10 cellular contexts compared by ENCODE assay signal in the genomic region with DNA sequence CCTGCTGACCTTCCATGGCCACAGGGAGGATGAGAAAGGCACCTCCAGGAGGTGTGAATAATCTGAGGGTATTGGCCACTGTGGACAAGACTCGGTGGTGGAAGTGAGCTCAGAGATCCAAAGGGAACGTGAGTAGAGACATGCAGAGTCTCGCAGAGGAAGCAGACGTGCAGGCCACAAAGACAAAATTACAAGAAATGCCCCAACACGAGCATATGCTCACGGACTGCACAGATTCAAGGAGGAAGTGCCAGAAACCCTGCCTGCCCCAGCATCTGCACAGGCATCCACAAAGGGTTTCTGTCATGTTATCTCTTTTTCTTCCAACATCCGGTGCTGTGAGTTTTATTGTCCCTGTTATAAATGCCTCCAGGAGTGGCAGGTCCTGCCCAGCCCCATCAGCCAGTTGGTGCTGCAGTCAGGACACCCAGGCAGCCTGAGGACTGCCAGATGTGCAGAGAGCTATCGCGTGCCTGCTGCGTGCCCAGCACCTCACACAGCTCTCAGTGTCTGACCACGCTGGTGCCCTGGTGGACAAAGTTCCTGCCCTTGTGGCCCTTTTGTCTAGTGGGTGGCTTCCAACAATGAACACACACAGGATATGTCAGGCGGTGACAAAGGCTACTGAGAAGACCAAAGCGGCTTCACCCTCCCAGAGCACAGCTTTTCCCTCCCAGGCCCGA. TPM values are rescaled to one million over a fixed set of nuclear protein-coding genes. Genes with fewer than 3 reads are reported as not detected.
DNase-seq lines count a peak whose midpoint lies in the region; ATAC-seq and TF ChIP-seq lines count a peak whose summit lies in the region.
"Had no signal": no experiment of that assay in that cellular context is flagged by ENCODE, and none has a peak within 500 bp of the region (broad histone marks: within the 10 kb centered on the region; RNA-seq: fewer than 3 reads in every experiment).

No MANE protein-coding gene starts in this region.

- 63% methylated on average over 14 of the region's 14 CpGs for WGBS in prostate gland

- H3K4me3 ChIP-seq in prostate gland, result no peak overlapping the region
- H3K4me3 ChIP-seq: spleen had no signal

- no peaks in the 10 kb centered on the region for H3K9me3 Mint-ChIP-seq in activated T-cell treated with anti-CD3 and anti-CD28 coated beads, Interleukin-2, amount 50 U/mL, for 72 hours

- no peak for DNase-seq in activated T-cell treated with anti-CD3 and anti-CD28 coated beads, Interleukin-2, amount 50 U/mL, for 72 hours
- no peak for DNase-seq in activated T-cell treated with anti-CD3 and anti-CD28 coated beads, Interleukin-2, amount 50 U/mL, for 1 hour
- peak; percentile 65 for DNase-seq in UCSD-AML1 (lab: John Stamatoyannopoulos, UW; ENCODE audit: unreplicated experiment)
- DNase-seq in head of caudate nucleus, result peak in 39 of 42 donors; percentile 14 to 78 (median 49)
- DNase-seq in substantia nigra (lab: John Stamatoyannopoulos, UW), result peak in 37 of 49 donors; percentile 13 to 82 (median 42)
- no peak for DNase-seq in NCI-H187 treated with DMSO at 0.1 percent for 48 hours (lab: John Stamatoyannopoulos, UW)
- no peak for DNase-seq in prostate gland (ENCODE audit: low spot score)
- DNase-seq: spleen; stimulated activated CD8-positive, alpha-beta memory T cell treated with anti-CD3 and anti-CD28 coated beads, Interleukin-4, amount 100 ng/mL, for 48 hours had no signal

- H3K4me3 Mint-ChIP-seq in activated T-cell treated with anti-CD3 and anti-CD28 coated beads, Interleukin-2, amount 50 U/mL, for 72 hours, result peak overlapping the region; percentile 17 to 48

- H3K4me1 ChIP-seq in prostate gland (replicated peaks), result peaks cover 5% of the 10 kb centered on the region

- H3K36me3 ChIP-seq in prostate gland, result peaks cover 0 to 6% of the 10 kb centered on the region in 2 donors

- peak overlapping the region; percentile 75 for H3K27ac Mint-ChIP-seq in activated T-cell treated with anti-CD3 and anti-CD28 coated beads, Interleukin-2, amount 50 U/mL, for 72 hours

- TF ChIP-seq POLR2A in prostate gland (IDR thresholded peaks at IDR 0.05), result no peak

- H3K27ac ChIP-seq in substantia nigra (ENCODE audit: low read depth, low read length, poor library complexity, severe bottlenecking), result peak overlapping the region; percentile 56
- H3K27ac ChIP-seq in prostate gland, result no peak overlapping the region

- intact Hi-C loops in head of caudate nucleus (cut with DNase I) (no loop called here), prostate gland (cut with DNase I) (no loop called here)

- H3K9me3 ChIP-seq in prostate gland, result no peaks in the 10 kb centered on the region
- H3K9me3 ChIP-seq: spleen had no signal

- H3K4me1 Mint-ChIP-seq in activated T-cell treated with anti-CD3 and anti-CD28 coated beads, Interleukin-2, amount 50 U/mL, for 72 hours (ENCODE audit: low read depth), result peaks cover 38% of the 10 kb centered on the region

- peak; percentile 22 to 35 for ATAC-seq in activated T-cell treated with anti-CD3 and anti-CD28 coated beads, Interleukin-2, amount 50 U/mL, for 72 hours (replicated peaks in 1 of 2)
- ATAC-seq in GM21717 (IDR thresholded peaks at IDR 0.05; ENCODE audit: unreplicated experiment), result no peak

- TF ChIP-seq CTCF in prostate gland (IDR thresholded peaks at IDR 0.05), result no peak

- H3K27me3 ChIP-seq in prostate gland (replicated peaks; ENCODE audit: insufficient read depth), result no peaks in the 10 kb centered on the region
- H3K27me3 ChIP-seq: spleen had no signal

- peaks cover 8 to 9% of the 10 kb centered on the region in 2 donors for H3K36me3 Mint-ChIP-seq in activated T-cell treated with anti-CD3 and anti-CD28 coated beads, Interleukin-2, amount 50 U/mL, for 72 hours (ENCODE audit: insufficient read depth in 2 of 2)

- no peaks in the 10 kb centered on the region for H3K27me3 Mint-ChIP-seq in activated T-cell treated with anti-CD3 and anti-CD28 coated beads, Interleukin-2, amount 50 U/mL, for 72 hours (ENCODE audit: low read depth)

RNA-seq across cellular contexts. Expression of a gene that starts 34.0 kb away (rescaled TPM):
- 10 to 100 TPM; 22.0 to 27.2 TPM for total RNA-seq in activated T-cell treated with anti-CD3 and anti-CD28 coated beads, Interleukin-2, amount 50 U/mL, for 72 hours
- 10 to 100 TPM in 1 of 2 donors, 1 to 10 TPM in 1; 7.5 to 14.0 TPM for total RNA-seq in prostate gland

RNA-seq across cellular contexts. Expression of a gene that starts 50.1 kb away (rescaled TPM):
- total RNA-seq in activated T-cell treated with anti-CD3 and anti-CD28 coated beads, Interleukin-2, amount 50 U/mL, for 72 hours, result 1,000 to 10,000 TPM; 2,353 to 2,363 TPM
- total RNA-seq in prostate gland, result 1,000 to 10,000 TPM in 1 of 2 donors, 100 to 1,000 TPM in 1; 897 to 2,172 TPM

Comparison
In these comparisons a context has a peak if more than half of its experiments do, and no peak if none do; other contexts are left out.
1. DNase-seq: peak in UCSD-AML1 (single experiment), head of caudate nucleus (39 of 42) and substantia nigra (37 of 49); none in activated T-cell treated with anti-CD3 and anti-CD28 coated beads, Interleukin-2, amount 50 U/mL, for 72 hours (0 of 2), activated T-cell treated with anti-CD3 and anti-CD28 coated beads, Interleukin-2, amount 50 U/mL, for 1 hour (single experiment), NCI-H187 treated with DMSO at 0.1 percent for 48 hours (single experiment) and prostate gland (single experiment).